Comparison of ENCODE assay signal across 2 cellular contexts in the genomic region with DNA sequence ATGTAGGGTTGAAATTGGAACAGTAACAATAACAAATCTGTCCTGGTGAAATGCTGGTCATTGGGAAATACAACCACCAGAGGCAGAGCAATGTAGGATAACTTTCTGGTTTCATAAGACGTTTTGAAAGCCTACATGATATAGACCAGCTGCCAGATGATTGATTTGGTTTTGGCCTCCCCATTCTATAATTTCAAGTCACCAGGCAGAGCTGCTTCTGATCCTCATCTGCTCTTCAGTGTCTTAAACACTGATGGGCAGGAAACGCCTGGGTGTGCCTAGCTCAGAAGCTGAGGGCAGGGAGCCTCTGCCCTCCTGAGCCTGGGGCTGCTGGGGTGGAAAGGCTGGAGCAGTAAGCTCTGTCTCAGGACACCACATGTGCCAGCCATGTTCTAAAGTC.
TF ChIP-seq lines count a peak whose summit lies in the region.

No MANE protein-coding gene starts in this region.

TF ChIP-seq in SK-N-SH treated with all-trans-retinoic acid at 6 μM for 48 hours, 23 proteins besides CTCF, POLR2A, EP300 and RAD21 (continued from another document):
- no peak for TF ChIP-seq OSR1 (CRISPR knock-in tag; IDR thresholded peaks at IDR 0.05)

TF ChIP-seq in SK-N-SH, 30 proteins besides CTCF, POLR2A, EP300 and RAD21 (continued from another document):
- TF ChIP-seq YY1 (IDR thresholded peaks at IDR 0.05; ENCODE audit: low read depth) (no peak), TCF12 (IDR thresholded peaks at IDR 0.05) (no peak), TAF1 (IDR thresholded peaks at IDR 0.05; ENCODE audit: borderline replicate concordance, low read depth, low read length) (no peak), SMC3 (IDR thresholded peaks at IDR 0.05; ENCODE audit: low read depth, low read length) (no peak), NRF1 (IDR thresholded peaks at IDR 0.05; ENCODE audit: low read depth, low read length) (no peak), EZH2phosphoT487 (IDR thresholded peaks at IDR 0.05; ENCODE audit: borderline replicate concordance, low read depth) (no peak)
